9 cellular contexts compared by ENCODE assay signal in genomic region chr13:98565726-98566577, GRCh38. TPM values are rescaled to one million over a fixed set of nuclear protein-coding genes. Genes with fewer than 3 reads are reported as not detected.
A peak's percentile ranks its signal among the peaks of the same experiment; 100 is the strongest.
DNase-seq lines count a peak whose midpoint lies in the region; ATAC-seq, FAIRE-seq and TF ChIP-seq lines count a peak whose summit lies in the region.
"Had no signal": no experiment of that assay in that cellular context is flagged by ENCODE, and none has a peak within 500 bp of the region (broad histone marks: within the 10 kb centered on the region; RNA-seq: fewer than 3 reads in every experiment).

No MANE protein-coding gene starts in this region.

- no TSS peak for BruUV-seq in A673 (replicated peaks; lab: Mats Ljungman, UMichigan)

- no peak overlapping the region for H3K4me2 ChIP-seq in MM.1S (ENCODE audit: low read depth, low read length)

- H3K27ac ChIP-seq in A673 (ENCODE audit: low read depth, low read length, poor library complexity, severe bottlenecking) (peak overlapping the region; percentile 12), dorsolateral prefrontal cortex (peak overlapping the region in 49 of 59 donors; percentile 2 to 87 (median 62)), MM.1S (ENCODE audit: low read length) (no peak overlapping the region)

- DNase-seq in A673 (ENCODE audit: low spot score) = no peak
- DNase-seq in Kasumi-1 (lab: John Stamatoyannopoulos, UW) = peak; percentile 58 to 64
- DNase-seq in dorsolateral prefrontal cortex = peak in 2 of 10 donors; percentile 40 to 42
- DNase-seq in urothelium cell line (ENCODE audit: low spot score) = no peak
- no peak for DNase-seq in MM.1S

- H3K27me3 ChIP-seq in A673 (replicated peaks; ENCODE audit: insufficient read depth, low read depth, low read length, poor library complexity) = no peaks in the 10 kb centered on the region
- H3K27me3 ChIP-seq in dorsolateral prefrontal cortex = no peaks in the 10 kb centered on the region
- H3K27me3 ChIP-seq in mucosa of stomach (ENCODE audit: control insufficient read depth, insufficient read depth, low read length) = no peaks in the 10 kb centered on the region
- H3K27me3 ChIP-seq in MM.1S (replicated peaks; ENCODE audit: insufficient read depth, low read length) = no peaks in the 10 kb centered on the region

- H3K9me2 ChIP-seq in MM.1S (replicated peaks; ENCODE audit: insufficient read depth, low read length) = no peaks in the 10 kb centered on the region

- peaks cover 8% of the 10 kb centered on the region for H3F3A ChIP-seq in MM.1S (ENCODE audit: insufficient read depth, low read length)

- ATAC-seq in GM21447 (IDR thresholded peaks at IDR 0.05; ENCODE audit: unreplicated experiment) (no peak), HG03439 (IDR thresholded peaks at IDR 0.05; ENCODE audit: unreplicated experiment) (no peak)

- H3K9me3 ChIP-seq in A673 (ENCODE audit: low read depth, low read length, poor library complexity, severe bottlenecking) (no peaks in the 10 kb centered on the region), mucosa of stomach (ENCODE audit: control insufficient read depth, low read length) (no peaks in the 10 kb centered on the region), MM.1S (replicated peaks; ENCODE audit: insufficient read depth, low read length) (no peaks in the 10 kb centered on the region)

- POLR2A ChIA-PET in A673 (lab: Charles Lee; ENCODE audit: low non-redundant PET) = no interaction called here

- intact Hi-C loops in A673 (cut with micrococcal nuclease; ENCODE audit: unreplicated experiment) = no loop called here
- intact Hi-C loops in dorsolateral prefrontal cortex (cut with DNase I) = no loop called here

- H3K79me2 ChIP-seq in MM.1S (ENCODE audit: low read length) = peaks cover 98% of the 10 kb centered on the region

- no peak overlapping the region for H3K4me3 ChIP-seq in A673 (ENCODE audit: low read depth, low read length, poor library complexity, severe bottlenecking)
- H3K4me3 ChIP-seq in dorsolateral prefrontal cortex = peak overlapping the region in 26 of 59 donors; percentile 0 to 45 (median 15)
- H3K4me3 ChIP-seq in mucosa of stomach (ENCODE audit: low read length) = no peak overlapping the region
- no peak overlapping the region for H3K4me3 ChIP-seq in MM.1S (ENCODE audit: low read length)

- H3K4me1 ChIP-seq in A673 (ENCODE audit: insufficient read depth, low read length, poor library complexity, severe bottlenecking) (peaks cover 12% of the 10 kb centered on the region), mucosa of stomach (ENCODE audit: control insufficient read depth, insufficient read depth, low read length) (peaks cover 58% of the 10 kb centered on the region), MM.1S (ENCODE audit: low read length) (peaks cover 12% of the 10 kb centered on the region; the same call in 1 of the 2 replicates)

- H3K36me3 ChIP-seq in A673 (ENCODE audit: insufficient read depth, low read length, poor library complexity, severe bottlenecking) (no peaks in the 10 kb centered on the region), mucosa of stomach (ENCODE audit: control insufficient read depth, insufficient read depth, low read length) (no peaks in the 10 kb centered on the region), MM.1S (replicated peaks; ENCODE audit: insufficient read depth, low read length) (no peaks in the 10 kb centered on the region)

- H3K9ac ChIP-seq in mucosa of stomach (ENCODE audit: low read length) (peak overlapping the region; percentile 37), MM.1S (ENCODE audit: low read length) (no peak overlapping the region)

- H2AFZ ChIP-seq in MM.1S (ENCODE audit: low read length) = no peak overlapping the region

- H4K20me1 ChIP-seq in MM.1S (ENCODE audit: insufficient read depth, low read length) = peaks cover 66% of the 10 kb centered on the region

- no peak for FAIRE-seq in urothelium cell line (lab: Jason Lieb, UNC)
- FAIRE-seq: G401.6 had no signal

- CTCF ChIA-PET in A673 (lab: Charles Lee) = interaction anchor here (0.7 kb wide), 1 partner anchor 250 kb away, joined by 4 read pairs; no protein-coding TSS in a partner anchor

- no peak for TF ChIP-seq CTCF in A673 (conservative IDR thresholded peaks at IDR 0.05; ENCODE audit: low read depth, low read length)
- TF ChIP-seq CTCF in dorsolateral prefrontal cortex (IDR thresholded peaks at IDR 0.05 in 54 of 56, conservative IDR thresholded peaks at IDR 0.05 in 2 of 56; ENCODE audit: low read depth in 1 of 56, partially characterized antibody in 56 of 56) = no peak
- no peak for TF ChIP-seq CTCF in MM.1S (IDR thresholded peaks at IDR 0.05; ENCODE audit: low read length)

RNA-seq across cellular contexts. Expression of gene STK24, which starts 11.0 kb away (rescaled TPM):
- total RNA-seq in A673 (2021) = 84.8 and 87.8 TPM in 2 replicates
- 10 to 100 TPM; 28.8 to 87.6 (median 61.8) TPM for total RNA-seq in dorsolateral prefrontal cortex

Comparison
In these comparisons a context has a peak if more than half of its experiments do, and no peak if none do; other contexts are left out.
1. DNase-seq: peak in Kasumi-1 (2 of 2); none in A673 (single experiment), urothelium cell line (single experiment) and MM.1S (single experiment).